1 cellular context compared by ENCODE assay signal in the genomic region with DNA sequence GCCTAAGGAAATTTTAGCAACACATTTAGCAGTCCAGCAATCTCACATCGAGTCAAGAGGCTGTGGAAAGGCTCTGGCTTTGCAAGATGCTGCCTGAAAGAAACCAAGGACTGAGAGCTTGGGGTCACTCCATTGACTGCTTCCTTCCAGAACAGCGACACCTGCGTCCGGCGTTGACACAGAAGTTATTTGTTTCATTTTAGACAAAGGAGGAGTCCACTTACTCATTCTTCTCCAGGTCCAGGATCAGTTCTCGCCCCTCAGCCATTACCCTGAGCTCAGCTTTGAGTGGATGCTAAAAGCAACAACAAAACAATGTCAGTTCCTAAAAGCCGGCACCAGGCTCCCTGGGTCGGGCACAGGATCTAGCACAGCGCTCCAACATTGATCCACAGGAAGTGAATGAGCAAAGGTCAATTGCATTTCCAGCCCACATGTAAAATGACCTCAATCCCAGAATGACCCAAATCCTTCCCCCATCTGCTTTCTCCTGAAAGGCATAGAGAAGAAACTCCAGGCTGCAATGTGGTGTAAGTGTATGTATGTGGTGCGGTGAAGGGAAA.
TF ChIP-seq lines count a peak whose summit lies in the region.

No MANE protein-coding gene starts in this region.

TF ChIP-seq in K562, 482 proteins besides CTCF, POLR2A, EP300 and RAD21:
- TF ChIP-seq SIN3A (IDR thresholded peaks at IDR 0.05; ENCODE audit: borderline replicate concordance in 2 of 2, control insufficient read depth in 1 of 2, low read depth in 2 of 2, low read length in 2 of 2) = no peak
- TF ChIP-seq NR2C2 (CRISPR knock-in tag; IDR thresholded peaks at IDR 0.05) = no peak
- TF ChIP-seq NR2C2 (tag; IDR thresholded peaks at IDR 0.05) = peak; percentile 86
- no peak for TF ChIP-seq E2F1 (CRISPR knock-in tag; IDR thresholded peaks at IDR 0.05)
- TF ChIP-seq CREM (IDR thresholded peaks at IDR 0.05; ENCODE audit: low read depth) = 0 out of 2 replicates have a peak, but pooled peaks have one; percentile 7
- no peak for TF ChIP-seq RERE (CRISPR knock-in tag; IDR thresholded peaks at IDR 0.05; ENCODE audit: borderline replicate concordance)
- no peak for TF ChIP-seq ZNF232 (CRISPR knock-in tag; IDR thresholded peaks at IDR 0.05)
- TF ChIP-seq FOS (IDR thresholded peaks at IDR 0.05; ENCODE audit: extremely low read depth, insufficient read length) = no peak
- TF ChIP-seq, protein P1, sequence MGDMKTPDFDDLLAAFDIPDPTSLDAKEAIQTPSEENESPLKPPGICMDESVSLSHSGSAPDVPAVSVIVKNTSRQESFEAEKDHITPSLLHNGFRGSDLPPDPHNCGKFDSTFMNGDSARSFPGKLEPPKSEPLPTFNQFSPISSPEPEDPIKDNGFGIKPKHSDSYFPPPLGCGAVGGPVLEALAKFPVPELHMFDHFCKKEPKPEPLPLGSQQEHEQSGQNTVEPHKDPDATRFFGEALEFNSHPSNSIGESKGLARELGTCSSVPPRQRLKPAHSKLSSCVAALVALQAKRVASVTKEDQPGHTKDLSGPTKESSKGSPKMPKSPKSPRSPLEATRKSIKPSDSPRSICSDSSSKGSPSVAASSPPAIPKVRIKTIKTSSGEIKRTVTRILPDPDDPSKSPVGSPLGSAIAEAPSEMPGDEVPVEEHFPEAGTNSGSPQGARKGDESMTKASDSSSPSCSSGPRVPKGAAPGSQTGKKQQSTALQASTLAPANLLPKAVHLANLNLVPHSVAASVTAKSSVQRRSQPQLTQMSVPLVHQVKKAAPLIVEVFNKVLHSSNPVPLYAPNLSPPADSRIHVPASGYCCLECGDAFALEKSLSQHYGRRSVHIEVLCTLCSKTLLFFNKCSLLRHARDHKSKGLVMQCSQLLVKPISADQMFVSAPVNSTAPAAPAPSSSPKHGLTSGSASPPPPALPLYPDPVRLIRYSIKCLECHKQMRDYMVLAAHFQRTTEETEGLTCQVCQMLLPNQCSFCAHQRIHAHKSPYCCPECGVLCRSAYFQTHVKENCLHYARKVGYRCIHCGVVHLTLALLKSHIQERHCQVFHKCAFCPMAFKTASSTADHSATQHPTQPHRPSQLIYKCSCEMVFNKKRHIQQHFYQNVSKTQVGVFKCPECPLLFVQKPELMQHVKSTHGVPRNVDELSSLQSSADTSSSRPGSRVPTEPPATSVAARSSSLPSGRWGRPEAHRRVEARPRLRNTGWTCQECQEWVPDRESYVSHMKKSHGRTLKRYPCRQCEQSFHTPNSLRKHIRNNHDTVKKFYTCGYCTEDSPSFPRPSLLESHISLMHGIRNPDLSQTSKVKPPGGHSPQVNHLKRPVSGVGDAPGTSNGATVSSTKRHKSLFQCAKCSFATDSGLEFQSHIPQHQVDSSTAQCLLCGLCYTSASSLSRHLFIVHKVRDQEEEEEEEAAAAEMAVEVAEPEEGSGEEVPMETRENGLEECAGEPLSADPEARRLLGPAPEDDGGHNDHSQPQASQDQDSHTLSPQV (IDR thresholded peaks at IDR 0.05) = no peak
- 0 out of 2 replicates have a peak, but pooled peaks have one; percentile 17 for TF ChIP-seq JUND (IDR thresholded peaks at IDR 0.05; ENCODE audit: borderline replicate concordance, low read depth, low read length)
- TF ChIP-seq JUND (tag; IDR thresholded peaks at IDR 0.05; ENCODE audit: borderline replicate concordance, low read depth, low read length) = no peak
- peak; percentile 75 for TF ChIP-seq NR2C1 (IDR thresholded peaks at IDR 0.05)
- peak; percentile 81 for TF ChIP-seq NR2C1 (tag; IDR thresholded peaks at IDR 0.05)
- peak; percentile 62 for TF ChIP-seq ETV1 (tag; conservative IDR thresholded peaks at IDR 0.05; ENCODE audit: low read depth)
- peak; percentile 59 for TF ChIP-seq GABPA (tag; conservative IDR thresholded peaks at IDR 0.05; ENCODE audit: low read depth)
- no peak for TF ChIP-seq SNAPC5 (CRISPR knock-in tag; IDR thresholded peaks at IDR 0.05)
- no peak for TF ChIP-seq CEBPG (CRISPR knock-in tag; IDR thresholded peaks at IDR 0.05)
- TF ChIP-seq CEBPG (tag; conservative IDR thresholded peaks at IDR 0.05 in 1 of 2, IDR thresholded peaks at IDR 0.05 in 1 of 2) = no peak
- TF ChIP-seq XRCC4 (IDR thresholded peaks at IDR 0.05; ENCODE audit: extremely low read depth, insufficient read depth, insufficient read length) = no peak
TF ChIP-seq in K562: peak in this region for 6.
